Comparison of ENCODE assay signal across 10 cellular contexts in genomic region chr5:124707516-124707915, GRCh38. TPM values are rescaled to one million over a fixed set of nuclear protein-coding genes. Genes with fewer than 3 reads are reported as not detected.
DNase-seq lines count a peak whose midpoint lies in the region; ATAC-seq and TF ChIP-seq lines count a peak whose summit lies in the region.
"Had no signal": no experiment of that assay in that cellular context is flagged by ENCODE, and none has a peak within 500 bp of the region (broad histone marks: within the 10 kb centered on the region; RNA-seq: fewer than 3 reads in every experiment).

No MANE protein-coding gene starts in this region.

- no peak for TF ChIP-seq CTCF in esophagus muscularis mucosa (IDR thresholded peaks at IDR 0.05)
- no peak for TF ChIP-seq CTCF in transverse colon (IDR thresholded peaks at IDR 0.05)

- ATAC-seq in GM19023 (IDR thresholded peaks at IDR 0.05; ENCODE audit: unreplicated experiment), result peak; percentile 27
- peak; percentile 40 for ATAC-seq in HG03432 (IDR thresholded peaks at IDR 0.05; ENCODE audit: unreplicated experiment)

- in situ Hi-C loops in transverse colon (cut with MboI; ENCODE audit: low pct_ligation_motif_present in 1 of 4, low pct_unique_long_range_greater_than_20kb in 1 of 4, low sequenced_read_pairs in 3 of 4), result no loop called here
- in situ Hi-C loops in G401 (cut with HindIII; ENCODE audit: low sequenced_read_pairs), result no loop called here

- DNase-seq in esophagus muscularis mucosa (ENCODE audit: extremely low spot score) (no peak), transverse colon (no peak), G401 (ENCODE audit: low spot score) (no peak), GM19240 (ENCODE audit: insufficient read length, low spot score) (no peak)
- no peak for DNase-seq in activated CD4-positive, alpha-beta T cell treated with anti-CD3 and anti-CD28 coated beads for 4 hours
- DNase-seq: activated T-cell treated with anti-CD3 and anti-CD28 coated beads, Interleukin-2, amount 50 U/mL, for 24 hours; cerebellar nuclear complex; DND-41 had no signal

- H3K4me3 ChIP-seq in esophagus muscularis mucosa, result peak overlapping the region in 2 of 4 donors; percentile 25 to 33
- no peak overlapping the region for H3K4me3 ChIP-seq in transverse colon

- H3K27ac ChIP-seq in esophagus muscularis mucosa (replicated peaks in 1 of 4) (peak overlapping the region; percentile 57 to 67 (median 62)), transverse colon (peak overlapping the region; percentile 40 to 62 (median 48))

- intact Hi-C loops in esophagus muscularis mucosa (cut with DNase I), result no loop called here
- intact Hi-C loops in transverse colon (cut with DNase I; ENCODE audit: low total_unique reads), result no loop called here

- TF ChIP-seq EP300 in esophagus muscularis mucosa (IDR thresholded peaks at IDR 0.05) (no peak), transverse colon (IDR thresholded peaks at IDR 0.05; ENCODE audit: low read depth) (no peak)

- H3K4me1 ChIP-seq in esophagus muscularis mucosa, result peaks cover 66 to 99% (median 80%) of the 10 kb centered on the region in 4 donors
- peaks cover 13 to 51% (median 34%) of the 10 kb centered on the region in 4 donors for H3K4me1 ChIP-seq in transverse colon

- H3K36me3 ChIP-seq in esophagus muscularis mucosa (no peaks in the 10 kb centered on the region), transverse colon (no peaks in the 10 kb centered on the region)

- H3K27me3 ChIP-seq in esophagus muscularis mucosa (no peaks in the 10 kb centered on the region), transverse colon (no peaks in the 10 kb centered on the region)

- WGBS in esophagus muscularis mucosa, result 45% methylated on average over 6 of the region's 6 CpGs
- 44 to 64% methylated on average over 4 to 6 of the region's 6 CpGs for WGBS in transverse colon (ENCODE audit: low coverage in 1 of 2), 2 donors

- TF ChIP-seq POLR2A in esophagus muscularis mucosa (IDR thresholded peaks at IDR 0.05; ENCODE audit: low read depth) (no peak), transverse colon (IDR thresholded peaks at IDR 0.05) (no peak)

- H3K9me3 ChIP-seq in esophagus muscularis mucosa (no peaks in the 10 kb centered on the region), transverse colon (no peaks in the 10 kb centered on the region)

RNA-seq across cellular contexts. Expression of gene ZNF608, which starts 38.9 kb away (rescaled TPM):
- total RNA-seq in esophagus muscularis mucosa (10 to 100 TPM; 26.6 to 33.4 (median 29.5) TPM), transverse colon (10 to 100 TPM; 30.6 to 83.2 (median 41.2) TPM)
- 25.7 and 34.8 TPM in 2 replicates for total RNA-seq in G401 (2014; rRNA removed; shearing (Covaris generic))
